Comparison of ENCODE assay signal across 8 cellular contexts in genomic region chr11:208917-209260, GRCh38. TPM values are rescaled to one million over a fixed set of nuclear protein-coding genes. Genes with fewer than 3 reads are reported as not detected.
DNase-seq lines count a peak whose midpoint lies in the region; ATAC-seq and TF ChIP-seq lines count a peak whose summit lies in the region.

No MANE protein-coding gene starts in this region.

- no peak for TF ChIP-seq CTCF in HCT116 (IDR thresholded peaks at IDR 0.05 in 2 of 3, conservative IDR thresholded peaks at IDR 0.05 in 1 of 3; ENCODE audit: borderline replicate concordance in 1 of 3, insufficient read depth in 1 of 3, low read depth in 2 of 3, low read length in 2 of 3)
- TF ChIP-seq CTCF in activated B cell treated with CpG ODN at 0.5 μM for 24 hours (IDR thresholded peaks at IDR 0.05): no peak
- no peak for TF ChIP-seq CTCF in left ventricle myocardium inferior (IDR thresholded peaks at IDR 0.05; ENCODE audit: borderline replicate concordance)

- intact Hi-C loops in HCT116 (cut with micrococcal nuclease) (no loop called here), activated B cell treated with CpG ODN at 0.5 μM for 24 hours (cut with micrococcal nuclease) (no loop called here), left ventricle myocardium inferior (cut with micrococcal nuclease) (no loop called here)

- CTCF ChIA-PET in HCT116 (lab: Charles Lee) (no interaction called here), activated B cell treated with CpG ODN at 0.5 μM for 24 hours (lab: Charles Lee) (no interaction called here)

- H3K27ac Mint-ChIP-seq in activated B cell treated with CpG ODN at 0.5 μM for 24 hours: peak overlapping the region; percentile 83

- H3K4me1 ChIP-seq in HCT116 (ENCODE audit: control insufficient read depth in 1 of 2, insufficient read depth in 2 of 2, low read length in 2 of 2) (peaks cover 16 to 24% of the 10 kb centered on the region in 2 experiments), left ventricle myocardium inferior (peaks cover 75% of the 10 kb centered on the region)

- H3K4me3 Mint-ChIP-seq in activated B cell treated with CpG ODN at 0.5 μM for 24 hours: peak overlapping the region; percentile 97

- no TSS peak for BruUV-seq in HCT116 (replicated peaks; lab: Mats Ljungman, UMichigan)

- H3K9ac ChIP-seq in HCT116 (ENCODE audit: low read length): peak overlapping the region; percentile 89

- no peak overlapping the region for H2AFZ ChIP-seq in HCT116 (ENCODE audit: low read depth, low read length, poor library complexity, severe bottlenecking)

- H3K27ac ChIP-seq in HCT116 (ENCODE audit: low read depth, low read length): peak overlapping the region; percentile 94
- H3K27ac ChIP-seq in left ventricle myocardium inferior (replicated peaks): peak overlapping the region; percentile 100
- peak overlapping the region; percentile 87 to 99 (median 97) for H3K27ac ChIP-seq in skin epidermis

- no peaks in the 10 kb centered on the region for H3K9me2 ChIP-seq in HCT116 (ENCODE audit: insufficient read depth)

- H3K36me3 ChIP-seq in HCT116 (ENCODE audit: control insufficient read depth in 1 of 2, insufficient read depth in 2 of 2, low read length in 2 of 2) (peaks cover 38 to 63% of the 10 kb centered on the region in 2 experiments), left ventricle myocardium inferior (peaks cover 61% of the 10 kb centered on the region)

- H3K27me3 ChIP-seq in HCT116 (ENCODE audit: insufficient read depth, low read length) (no peaks in the 10 kb centered on the region), left ventricle myocardium inferior (ENCODE audit: low read depth) (no peaks in the 10 kb centered on the region)

- peaks cover 72% of the 10 kb centered on the region for H3K79me2 ChIP-seq in HCT116 (ENCODE audit: insufficient read depth, low read length)

- RAD21 ChIA-PET in HCT116 (lab: Charles Lee; ENCODE audit: low non-redundant PET in 1 of 2, low total read pairs in 2 of 2, uncharacterized antibody in 2 of 2, unreplicated experiment in 2 of 2): no interaction called here

- TF ChIP-seq POLR2A in HCT116 (IDR thresholded peaks at IDR 0.05; ENCODE audit: borderline replicate concordance, extremely low read depth, insufficient read depth, insufficient read length): no peak

- no peaks in the 10 kb centered on the region for H4K20me1 ChIP-seq in HCT116 (ENCODE audit: insufficient read depth)

- peaks cover 34% of the 10 kb centered on the region for H3K4me1 Mint-ChIP-seq in activated B cell treated with CpG ODN at 0.5 μM for 24 hours

- no peak for TF ChIP-seq RAD21 in HCT116 (IDR thresholded peaks at IDR 0.05; ENCODE audit: low read depth)

- H3K27me3 Mint-ChIP-seq in activated B cell treated with CpG ODN at 0.5 μM for 24 hours: no peaks in the 10 kb centered on the region

- H3K9me3 Mint-ChIP-seq in activated B cell treated with CpG ODN at 0.5 μM for 24 hours: no peaks in the 10 kb centered on the region

- H3K4me2 ChIP-seq in HCT116 (ENCODE audit: low read length): peak overlapping the region; percentile 91

- H3K4me3 ChIP-seq in HCT116 (replicated peaks in 1 of 2; ENCODE audit: low read depth in 1 of 2, low read length in 2 of 2): peak overlapping the region; percentile 76 to 99
- H3K4me3 ChIP-seq in left ventricle myocardium inferior: peak overlapping the region; percentile 95
- peak overlapping the region; percentile 66 to 99 (median 94) for H3K4me3 ChIP-seq in skin epidermis

- peak; percentile 20 for ATAC-seq in HCT116
- peak; percentile 2 for ATAC-seq in activated B cell treated with CpG ODN at 0.5 μM for 24 hours (ENCODE audit: low read depth)
- ATAC-seq in GM19397 (IDR thresholded peaks at IDR 0.05; ENCODE audit: unreplicated experiment): no peak
- no peak for ATAC-seq in HG02763 (IDR thresholded peaks at IDR 0.05; ENCODE audit: unreplicated experiment)

- no peak for DNase-seq in HCT116 (ENCODE audit: low read depth, low spot score)
- no peak for DNase-seq in activated B cell treated with CpG ODN at 0.5 μM for 24 hours
- DNase-seq in left ventricle myocardium inferior: no peak
- no peak for DNase-seq in GOT3 (lab: John Stamatoyannopoulos, UW)
- DNase-seq in LoVo (ENCODE audit: low spot score): no peak

- H3K36me3 Mint-ChIP-seq in activated B cell treated with CpG ODN at 0.5 μM for 24 hours (ENCODE audit: low read depth): peaks cover 72% of the 10 kb centered on the region

- POLR2A ChIA-PET in HCT116 (lab: Charles Lee): no interaction called here
- POLR2A ChIA-PET in activated B cell treated with CpG ODN at 0.5 μM for 24 hours (lab: Charles Lee): interaction anchor here (0.6 to 3.5 kb wide), 10 partner anchors 28 to 327 kb away, joined by 3 to 55 read pairs (median 11); partner anchors contain the start of genes HRAS, LRRC56, PSMD13 and RNH1

- no peaks in the 10 kb centered on the region for H3K9me3 ChIP-seq in HCT116 (ENCODE audit: control insufficient read depth in 1 of 2, insufficient read depth in 1 of 2, low read depth in 1 of 2, low read length in 2 of 2)
- H3K9me3 ChIP-seq in left ventricle myocardium inferior (replicated peaks): no peaks in the 10 kb centered on the region

TF ChIP-seq in HCT116, 20 proteins besides CTCF, POLR2A, EP300 and RAD21:
- TF ChIP-seq POLR2AphosphoS5 (IDR thresholded peaks at IDR 0.05; ENCODE audit: low read depth, low read length): no peak
- no peak for TF ChIP-seq SRF (IDR thresholded peaks at IDR 0.05; ENCODE audit: low read depth)
- TF ChIP-seq EGR1 (IDR thresholded peaks at IDR 0.05; ENCODE audit: low read depth): no peak
- TF ChIP-seq, protein P1, sequence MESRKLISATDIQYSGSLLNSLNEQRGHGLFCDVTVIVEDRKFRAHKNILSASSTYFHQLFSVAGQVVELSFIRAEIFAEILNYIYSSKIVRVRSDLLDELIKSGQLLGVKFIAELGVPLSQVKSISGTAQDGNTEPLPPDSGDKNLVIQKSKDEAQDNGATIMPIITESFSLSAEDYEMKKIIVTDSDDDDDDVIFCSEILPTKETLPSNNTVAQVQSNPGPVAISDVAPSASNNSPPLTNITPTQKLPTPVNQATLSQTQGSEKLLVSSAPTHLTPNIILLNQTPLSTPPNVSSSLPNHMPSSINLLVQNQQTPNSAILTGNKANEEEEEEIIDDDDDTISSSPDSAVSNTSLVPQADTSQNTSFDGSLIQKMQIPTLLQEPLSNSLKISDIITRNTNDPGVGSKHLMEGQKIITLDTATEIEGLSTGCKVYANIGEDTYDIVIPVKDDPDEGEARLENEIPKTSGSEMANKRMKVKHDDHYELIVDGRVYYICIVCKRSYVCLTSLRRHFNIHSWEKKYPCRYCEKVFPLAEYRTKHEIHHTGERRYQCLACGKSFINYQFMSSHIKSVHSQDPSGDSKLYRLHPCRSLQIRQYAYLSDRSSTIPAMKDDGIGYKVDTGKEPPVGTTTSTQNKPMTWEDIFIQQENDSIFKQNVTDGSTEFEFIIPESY (IDR thresholded peaks at IDR 0.05; ENCODE audit: extremely low read depth, insufficient replicate concordance, low read length): no peak
- TF ChIP-seq EZH2 (IDR thresholded peaks at IDR 0.05): no peak
- TF ChIP-seq ZFX (IDR thresholded peaks at IDR 0.05): peak; percentile 34; the same call in 1 of the 2 replicates
- TF ChIP-seq TCF7L2 (IDR thresholded peaks at IDR 0.05; ENCODE audit: borderline replicate concordance, extremely low read depth, insufficient read depth, insufficient read length): no peak
- no peak for TF ChIP-seq JUND (IDR thresholded peaks at IDR 0.05)

RNA-seq across cellular contexts. Expression of gene RIC8A, which starts 1.4 kb away (rescaled TPM):
- total RNA-seq in HCT116 (2021; ENCODE audit: unreplicated experiment): 75.2 TPM
- polyA plus RNA-seq in HCT116 (2012): 46.9 and 51.6 TPM in 2 replicates
- 108 and 114 TPM in 2 replicates for total RNA-seq in activated B cell treated with CpG ODN at 0.5 μM for 24 hours
- 46.1 TPM for total RNA-seq in left ventricle myocardium inferior

RNA-seq across cellular contexts. Expression of gene BET1L, which starts 1.7 kb away (rescaled TPM):
- total RNA-seq in HCT116 (2021; ENCODE audit: unreplicated experiment): 49.1 TPM
- polyA plus RNA-seq in HCT116 (2012): 46.9 and 53.9 TPM in 2 replicates
- 44.2 and 47.0 TPM in 2 replicates for total RNA-seq in activated B cell treated with CpG ODN at 0.5 μM for 24 hours
- 24.0 TPM for total RNA-seq in left ventricle myocardium inferior

RNA-seq across cellular contexts. Expression of gene SCGB1C1, which starts 16.0 kb away (rescaled TPM):
- total RNA-seq in HCT116 (2021; ENCODE audit: unreplicated experiment) (not detected), activated B cell treated with CpG ODN at 0.5 μM for 24 hours (not detected in 2 replicates), left ventricle myocardium inferior (not detected)
- polyA plus RNA-seq in HCT116 (2012): not detected in 2 replicates

RNA-seq across cellular contexts. Expression of gene SIRT3, which starts 27.3 kb away (rescaled TPM):
- 17.9 TPM for total RNA-seq in HCT116 (2021; ENCODE audit: unreplicated experiment)
- polyA plus RNA-seq in HCT116 (2012): 16.4 and 19.3 TPM in 2 replicates
- 21.8 and 23.0 TPM in 2 replicates for total RNA-seq in activated B cell treated with CpG ODN at 0.5 μM for 24 hours
- total RNA-seq in left ventricle myocardium inferior: 36.4 TPM

RNA-seq across cellular contexts. Expression of gene PSMD13, which starts 27.9 kb away (rescaled TPM):
- total RNA-seq in HCT116 (2021; ENCODE audit: unreplicated experiment): 179 TPM
- polyA plus RNA-seq in HCT116 (2012): 146 and 190 TPM in 2 replicates
- 147 and 149 TPM in 2 replicates for total RNA-seq in activated B cell treated with CpG ODN at 0.5 μM for 24 hours
- total RNA-seq in left ventricle myocardium inferior: 94.1 TPM

Comparison
In these comparisons a context has a peak if more than half of its experiments do, and no peak if none do; other contexts are left out.
1. ATAC-seq: peak in HCT116 (single experiment) and activated B cell treated with CpG ODN at 0.5 μM for 24 hours (single experiment); none in GM19397 (single experiment) and HG02763 (single experiment).
2. Peak in every context shown above with its lines, with median percentiles within 50 percentile points of each other: H3K27ac ChIP-seq and H3K4me3 ChIP-seq.